ENCODE assay signal across 7 cellular contexts in genomic region chr2:84880645-84881521, GRCh38. TPM values are rescaled to one million over a fixed set of nuclear protein-coding genes. Genes with fewer than 3 reads are reported as not detected.
DNase-seq lines count a peak whose midpoint lies in the region; ATAC-seq lines count a peak whose summit lies in the region.

Gene TRABD2A (minus strand): TSS chr2:84881084. CDS start chr2:84881039, 45 bp downstream.

- no peaks in the 10 kb centered on the region; the same call in 1 of the 2 replicates for H3K4me1 ChIP-seq in SJCRH30

- H3K27me3 ChIP-seq in SJCRH30, result peaks cover 21% of the 10 kb centered on the region

- no peaks in the 10 kb centered on the region for H3K9me3 ChIP-seq in SJCRH30 (replicated peaks)

- no peak within 1 kb of the TSS for H3K27ac ChIP-seq in SJCRH30

- ATAC-seq in GM21528 (IDR thresholded peaks at IDR 0.05; ENCODE audit: low FRiP score, unreplicated experiment), result peak; percentile 29

- DNase-seq in SJCRH30 (peak in 1 of 2 experiments; percentile 38), astrocyte of the hippocampus (ENCODE audit: low read depth, low spot score) (peak; percentile 39), iris pigment epithelial cell (ENCODE audit: low read depth) (peak; percentile 62), mucosa of gallbladder (ENCODE audit: low spot score) (no peak), NCI-H2227 treated with DMSO at 0.1 percent for 48 hours (lab: John Stamatoyannopoulos, UW) (no peak)
- peak; percentile 66 to 79 for DNase-seq in stimulated activated CD4-positive, alpha-beta T cell treated with anti-CD3 and anti-CD28 coated beads, Interleukin-2, amount 100 ng/mL, for 24 hours

- peak within 1 kb of the TSS; percentile 51 for H3K4me3 ChIP-seq in SJCRH30

- no peaks in the 10 kb centered on the region for H3K36me3 ChIP-seq in SJCRH30

RNA-seq across cellular contexts. Expression of gene TRABD2A, which starts in this region (rescaled TPM):
- total RNA-seq in SJCRH30 (2014; rRNA removed; shearing (Covaris generic)), result 0.86 and 1.4 TPM in 2 replicates
- total RNA-seq in mucosa of gallbladder, result 0.52 TPM

Comparison
In these comparisons a context has a peak if more than half of its experiments do, and no peak if none do; other contexts are left out.
1. DNase-seq: peak in astrocyte of the hippocampus (single experiment), iris pigment epithelial cell (single experiment) and stimulated activated CD4-positive, alpha-beta T cell treated with anti-CD3 and anti-CD28 coated beads, Interleukin-2, amount 100 ng/mL, for 24 hours (2 of 2); none in mucosa of gallbladder (single experiment) and NCI-H2227 treated with DMSO at 0.1 percent for 48 hours (single experiment).